Comparison of ENCODE assay signal across 22 cellular contexts in genomic region chr1:176976236-176976635, GRCh38.
"Had no signal": no experiment of that assay in that cellular context is flagged by ENCODE, and none has a peak within 500 bp of the region (broad histone marks: within the 10 kb centered on the region; RNA-seq: fewer than 3 reads in every experiment).

No MANE protein-coding gene starts in this region.

- H3K4me1 ChIP-seq: heart right ventricle, left ventricle myocardium inferior, lower lobe of right lung, parathyroid adenoma, prostate gland, stomach, transverse colon had no signal

- H3K4me3 ChIP-seq: heart right ventricle, left ventricle myocardium inferior, lower lobe of right lung, prostate gland, skin epidermis, stomach, thoracic aorta, transverse colon had no signal

- DNase-seq: effector memory CD4-positive, alpha-beta T cell; heart right ventricle; kidney glomerular epithelial cell; left ventricle myocardium inferior; lower lobe of right lung; stimulated activated CD4-positive, alpha-beta T cell treated with anti-CD3 and anti-CD28 coated beads, Interleukin-2, amount 100 ng/mL, for 24 hours; stimulated activated CD4-positive, alpha-beta T cell treated with anti-CD3 and anti-CD28 coated beads, Interleukin-4, amount 100 ng/mL, for 4 hours; stimulated activated naive CD4-positive, alpha-beta T cell; stomach; transverse colon had no signal

- H3K9me3 ChIP-seq: heart right ventricle, left ventricle myocardium inferior, lower lobe of right lung, prostate gland, stomach, thoracic aorta, transverse colon had no signal

- FAIRE-seq: endometrium, frontal cortex, islet of Langerhans had no signal

- H3K36me3 Mint-ChIP-seq: memory B cell; mesothelial cell of epicardium; natural killer cell treated with Interleukin-12 subunit alpha and Interleukin-12 subunit beta and Interleukin-15 and Interleukin-18, amount 100 ng/mL, for 72 hours had no signal

- H3K27me3 ChIP-seq: stomach, transverse colon had no signal

- H3K4me1 Mint-ChIP-seq: memory B cell, mesothelial cell of epicardium had no signal

- H3K27ac Mint-ChIP-seq: memory B cell; mesothelial cell of epicardium; natural killer cell treated with Interleukin-12 subunit alpha and Interleukin-12 subunit beta and Interleukin-15 and Interleukin-18, amount 100 ng/mL, for 72 hours had no signal

- ATAC-seq: esophagus mucosa; heart right ventricle; lower lobe of right lung; natural killer cell treated with Interleukin-12 subunit alpha and Interleukin-12 subunit beta and Interleukin-15 and Interleukin-18, amount 100 ng/mL, for 72 hours; sciatic nerve had no signal

- H3K9me3 Mint-ChIP-seq: memory B cell, mesothelial cell of epicardium had no signal

- H3K4me3 Mint-ChIP-seq: memory B cell; mesothelial cell of epicardium; natural killer cell treated with Interleukin-12 subunit alpha and Interleukin-12 subunit beta and Interleukin-15 and Interleukin-18, amount 100 ng/mL, for 72 hours had no signal

- H3K36me3 ChIP-seq: heart right ventricle, left ventricle myocardium inferior, lower lobe of right lung, prostate gland, stomach, thoracic aorta, transverse colon had no signal

- H3K27ac ChIP-seq: heart right ventricle, left ventricle myocardium inferior, lower lobe of right lung, parathyroid adenoma, prostate gland, skin epidermis, stomach, thoracic aorta, transverse colon had no signal
